In the genomic region with DNA sequence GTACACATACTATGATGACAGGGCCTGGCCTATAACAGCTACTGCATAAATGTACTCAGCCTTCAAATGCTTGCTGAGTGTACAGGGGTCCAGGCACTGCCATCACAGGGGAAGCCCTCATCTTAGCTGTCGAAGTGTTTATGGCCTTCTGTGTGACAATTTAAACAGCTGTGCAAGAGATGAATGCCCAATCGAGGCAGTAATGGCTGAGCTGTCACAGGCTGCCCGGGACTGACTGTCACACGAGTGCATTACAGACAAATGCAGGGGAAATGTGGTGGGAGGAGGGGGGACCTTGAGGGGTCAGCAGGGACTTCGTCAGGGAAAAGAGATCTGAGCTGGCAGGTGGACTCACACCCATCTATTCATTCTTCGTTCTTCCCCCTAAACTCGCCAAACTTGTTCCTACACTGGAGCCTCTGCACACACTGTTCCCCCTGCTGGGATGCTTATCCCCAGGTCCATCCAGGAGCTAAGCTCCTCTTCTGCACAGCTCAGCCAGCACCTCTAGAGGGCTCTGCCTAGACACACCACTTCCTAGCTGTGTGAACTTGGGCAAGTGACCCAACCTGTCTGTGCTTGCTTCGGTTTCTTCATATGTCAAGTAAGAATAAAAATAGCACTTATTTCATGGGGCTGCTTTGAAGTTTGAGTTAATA, we compare ENCODE assay signal across 7 cellular contexts.
DNase-seq lines count a peak whose midpoint lies in the region; ATAC-seq and TF ChIP-seq lines count a peak whose summit lies in the region.

No MANE protein-coding gene starts in this region.

- no peaks in the 10 kb centered on the region for H3K9me3 Mint-ChIP-seq in WTC11
- H3K9me3 Mint-ChIP-seq in naive thymus-derived CD4-positive, alpha-beta T cell = peaks cover 0 to 1% (median 0%) of the 10 kb centered on the region in 11 donors

- no peaks in the 10 kb centered on the region for H3K36me3 Mint-ChIP-seq in WTC11
- H3K36me3 Mint-ChIP-seq in naive thymus-derived CD4-positive, alpha-beta T cell = no peaks in the 10 kb centered on the region

- H3K4me1 ChIP-seq in naive thymus-derived CD4-positive, alpha-beta T cell (ENCODE audit: control insufficient read depth in 2 of 2, insufficient read depth in 2 of 2, low read length in 2 of 2) = peaks cover 0 to 13% of the 10 kb centered on the region in 2 donors

- CTCF ChIA-PET in WTC11 (lab: Charles Lee) = interaction anchor here (0.5 to 2.3 kb wide), 46 partner anchors 8 to 420 kb away, joined by 3 to 27 read pairs (median 5); a partner anchor contains a TSS
- CTCF ChIA-PET in naive thymus-derived CD4-positive, alpha-beta T cell (lab: Charles Lee) = interaction anchor here (0.8 to 1.2 kb wide), 2 partner anchors 55 to 1578 kb away, joined by 3 read pairs; no protein-coding TSS in a partner anchor

- TF ChIP-seq CTCF in GM12873 (IDR thresholded peaks at IDR 0.05; ENCODE audit: insufficient read depth, low read depth, low read length, missing control alignments) (peak; percentile 75), WTC11 (IDR thresholded peaks at IDR 0.05) (peak; percentile 20; the same call in 1 of the 2 replicates)

- peaks cover 24% of the 10 kb centered on the region for H3K4me1 Mint-ChIP-seq in WTC11
- peaks cover 9 to 21% (median 14%) of the 10 kb centered on the region in 7 donors for H3K4me1 Mint-ChIP-seq in naive thymus-derived CD4-positive, alpha-beta T cell

- peak; percentile 99 for ATAC-seq in WTC11
- peak; percentile 37 for ATAC-seq in naive thymus-derived CD4-positive, alpha-beta T cell
- ATAC-seq in HG03378 (IDR thresholded peaks at IDR 0.05; ENCODE audit: unreplicated experiment) = no peak
- ATAC-seq in HG02623 (IDR thresholded peaks at IDR 0.05; ENCODE audit: unreplicated experiment) = no peak

- DNase-seq in HuH-7.5 (ENCODE audit: low spot score) = peak; percentile 94
- DNase-seq in WTC11 (ENCODE audit: low spot score) = peak; percentile 65
- DNase-seq in naive thymus-derived CD4-positive, alpha-beta T cell = peak in 1 of 9 donors; percentile 7
- DNase-seq in GOT3 (lab: John Stamatoyannopoulos, UW) = no peak

- no peak overlapping the region for H3K4me3 Mint-ChIP-seq in WTC11
- no peak overlapping the region for H3K4me3 Mint-ChIP-seq in naive thymus-derived CD4-positive, alpha-beta T cell

- H3K27me3 Mint-ChIP-seq in WTC11 (ENCODE audit: low read depth) = no peaks in the 10 kb centered on the region
- peaks cover 7 to 23% (median 9%) of the 10 kb centered on the region in 5 donors for H3K27me3 Mint-ChIP-seq in naive thymus-derived CD4-positive, alpha-beta T cell

- intact Hi-C loops in naive thymus-derived CD4-positive, alpha-beta T cell (cut with micrococcal nuclease) = loop anchor here in 1 of 2 donors (1.0 kb wide), 1 partner anchor 223 kb away; no protein-coding TSS in a partner anchor

- no peaks in the 10 kb centered on the region for H3K36me3 ChIP-seq in naive thymus-derived CD4-positive, alpha-beta T cell (ENCODE audit: control insufficient read depth in 2 of 3, insufficient read depth in 3 of 3, low read length in 3 of 3)

- no peaks in the 10 kb centered on the region for H3K27me3 ChIP-seq in naive thymus-derived CD4-positive, alpha-beta T cell (ENCODE audit: control insufficient read depth in 2 of 2, insufficient read depth in 2 of 2, low read length in 2 of 2)

- H3K27ac ChIP-seq in naive thymus-derived CD4-positive, alpha-beta T cell (ENCODE audit: low read depth, low read length) = no peak overlapping the region

- H3K4me3 ChIP-seq in naive thymus-derived CD4-positive, alpha-beta T cell (ENCODE audit: low read length) = no peak overlapping the region

- POLR2A ChIA-PET in WTC11 (lab: Charles Lee) = no interaction called here
- POLR2A ChIA-PET in naive thymus-derived CD4-positive, alpha-beta T cell (lab: Charles Lee) = no interaction called here

- no peaks in the 10 kb centered on the region for H3K9me3 ChIP-seq in naive thymus-derived CD4-positive, alpha-beta T cell (ENCODE audit: control insufficient read depth in 2 of 3, low read length in 3 of 3)

- H3K27ac Mint-ChIP-seq in WTC11 = no peak overlapping the region
- H3K27ac Mint-ChIP-seq in naive thymus-derived CD4-positive, alpha-beta T cell = no peak overlapping the region

TF ChIP-seq in WTC11, 78 proteins besides CTCF, POLR2A, EP300 and RAD21:
- TF ChIP-seq, protein P1, sequence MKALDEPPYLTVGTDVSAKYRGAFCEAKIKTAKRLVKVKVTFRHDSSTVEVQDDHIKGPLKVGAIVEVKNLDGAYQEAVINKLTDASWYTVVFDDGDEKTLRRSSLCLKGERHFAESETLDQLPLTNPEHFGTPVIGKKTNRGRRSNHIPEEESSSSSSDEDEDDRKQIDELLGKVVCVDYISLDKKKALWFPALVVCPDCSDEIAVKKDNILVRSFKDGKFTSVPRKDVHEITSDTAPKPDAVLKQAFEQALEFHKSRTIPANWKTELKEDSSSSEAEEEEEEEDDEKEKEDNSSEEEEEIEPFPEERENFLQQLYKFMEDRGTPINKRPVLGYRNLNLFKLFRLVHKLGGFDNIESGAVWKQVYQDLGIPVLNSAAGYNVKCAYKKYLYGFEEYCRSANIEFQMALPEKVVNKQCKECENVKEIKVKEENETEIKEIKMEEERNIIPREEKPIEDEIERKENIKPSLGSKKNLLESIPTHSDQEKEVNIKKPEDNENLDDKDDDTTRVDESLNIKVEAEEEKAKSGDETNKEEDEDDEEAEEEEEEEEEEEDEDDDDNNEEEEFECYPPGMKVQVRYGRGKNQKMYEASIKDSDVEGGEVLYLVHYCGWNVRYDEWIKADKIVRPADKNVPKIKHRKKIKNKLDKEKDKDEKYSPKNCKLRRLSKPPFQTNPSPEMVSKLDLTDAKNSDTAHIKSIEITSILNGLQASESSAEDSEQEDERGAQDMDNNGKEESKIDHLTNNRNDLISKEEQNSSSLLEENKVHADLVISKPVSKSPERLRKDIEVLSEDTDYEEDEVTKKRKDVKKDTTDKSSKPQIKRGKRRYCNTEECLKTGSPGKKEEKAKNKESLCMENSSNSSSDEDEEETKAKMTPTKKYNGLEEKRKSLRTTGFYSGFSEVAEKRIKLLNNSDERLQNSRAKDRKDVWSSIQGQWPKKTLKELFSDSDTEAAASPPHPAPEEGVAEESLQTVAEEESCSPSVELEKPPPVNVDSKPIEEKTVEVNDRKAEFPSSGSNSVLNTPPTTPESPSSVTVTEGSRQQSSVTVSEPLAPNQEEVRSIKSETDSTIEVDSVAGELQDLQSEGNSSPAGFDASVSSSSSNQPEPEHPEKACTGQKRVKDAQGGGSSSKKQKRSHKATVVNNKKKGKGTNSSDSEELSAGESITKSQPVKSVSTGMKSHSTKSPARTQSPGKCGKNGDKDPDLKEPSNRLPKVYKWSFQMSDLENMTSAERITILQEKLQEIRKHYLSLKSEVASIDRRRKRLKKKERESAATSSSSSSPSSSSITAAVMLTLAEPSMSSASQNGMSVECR (CRISPR knock-in tag; IDR thresholded peaks at IDR 0.05; ENCODE audit: borderline replicate concordance) = no peak; the same call in 1 of the 2 replicates
- TF ChIP-seq, protein P2, sequence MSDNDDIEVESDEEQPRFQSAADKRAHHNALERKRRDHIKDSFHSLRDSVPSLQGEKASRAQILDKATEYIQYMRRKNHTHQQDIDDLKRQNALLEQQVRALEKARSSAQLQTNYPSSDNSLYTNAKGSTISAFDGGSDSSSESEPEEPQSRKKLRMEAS (CRISPR knock-in tag; IDR thresholded peaks at IDR 0.05) = 0 out of 2 replicates have a peak, but pooled peaks have one; percentile 23
- TF ChIP-seq, protein P3, sequence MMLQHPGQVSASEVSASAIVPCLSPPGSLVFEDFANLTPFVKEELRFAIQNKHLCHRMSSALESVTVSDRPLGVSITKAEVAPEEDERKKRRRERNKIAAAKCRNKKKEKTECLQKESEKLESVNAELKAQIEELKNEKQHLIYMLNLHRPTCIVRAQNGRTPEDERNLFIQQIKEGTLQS (CRISPR knock-in tag; conservative IDR thresholded peaks at IDR 0.05) = no peak
- TF ChIP-seq CREM (CRISPR knock-in tag; IDR thresholded peaks at IDR 0.05) (no peak), GRHL2 (CRISPR knock-in tag; IDR thresholded peaks at IDR 0.05; ENCODE audit: insufficient replicate concordance, severe bottlenecking) (peak; percentile 46), FOXJ3 (CRISPR knock-in tag; IDR thresholded peaks at IDR 0.05; ENCODE audit: borderline replicate concordance) (no peak), GTF2I (CRISPR knock-in tag; conservative IDR thresholded peaks at IDR 0.05) (peak; percentile 88), MXD4 (CRISPR knock-in tag; IDR thresholded peaks at IDR 0.05; ENCODE audit: borderline replicate concordance) (no peak), JUN (CRISPR knock-in tag; IDR thresholded peaks at IDR 0.05) (no peak)
- TF ChIP-seq, protein P4, sequence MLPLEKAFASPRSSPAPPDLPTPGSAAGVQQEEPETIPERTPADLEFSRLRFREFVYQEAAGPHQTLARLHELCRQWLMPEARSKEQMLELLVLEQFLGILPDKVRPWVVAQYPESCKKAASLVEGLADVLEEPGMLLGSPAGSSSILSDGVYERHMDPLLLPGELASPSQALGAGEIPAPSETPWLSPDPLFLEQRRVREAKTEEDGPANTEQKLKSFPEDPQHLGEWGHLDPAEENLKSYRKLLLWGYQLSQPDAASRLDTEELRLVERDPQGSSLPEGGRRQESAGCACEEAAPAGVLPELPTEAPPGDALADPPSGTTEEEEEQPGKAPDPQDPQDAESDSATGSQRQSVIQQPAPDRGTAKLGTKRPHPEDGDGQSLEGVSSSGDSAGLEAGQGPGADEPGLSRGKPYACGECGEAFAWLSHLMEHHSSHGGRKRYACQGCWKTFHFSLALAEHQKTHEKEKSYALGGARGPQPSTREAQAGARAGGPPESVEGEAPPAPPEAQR (CRISPR knock-in tag; IDR thresholded peaks at IDR 0.05) = 0 out of 2 replicates have a peak, but pooled peaks have one; percentile 33

Comparison
In these comparisons a context has a peak if more than half of its experiments do, and no peak if none do; other contexts are left out.
1. ATAC-seq: peak in WTC11 (single experiment) and naive thymus-derived CD4-positive, alpha-beta T cell (single experiment); none in HG03378 (single experiment) and HG02623 (single experiment).